8 cellular contexts compared by ENCODE assay signal in genomic region chr1:10694633-10695627, GRCh38.
DNase-seq lines count a peak whose midpoint lies in the region; ATAC-seq and TF ChIP-seq lines count a peak whose summit lies in the region.

No MANE protein-coding gene starts in this region.

- H3K9me3 Mint-ChIP-seq in central memory CD8-positive, alpha-beta T cell: no peaks in the 10 kb centered on the region

- peaks cover 7 to 47% (median 28%) of the 10 kb centered on the region in 6 donors for H3K4me1 ChIP-seq in spleen

- H3K27ac Mint-ChIP-seq in central memory CD8-positive, alpha-beta T cell (ENCODE audit: low read depth): peak overlapping the region; percentile 87

- H3K27ac ChIP-seq in spleen: peak overlapping the region; percentile 65 to 94 (median 83)

- H3K4me1 Mint-ChIP-seq in central memory CD8-positive, alpha-beta T cell: peaks cover 27% of the 10 kb centered on the region

- H3K4me3 ChIP-seq in GM12865 (ENCODE audit: low read depth, low read length) (peak overlapping the region; percentile 30; the same call in 1 of the 2 replicates), spleen (peak overlapping the region; percentile 34 to 95 (median 51))

- TF ChIP-seq CTCF in GM12865 (IDR thresholded peaks at IDR 0.05; ENCODE audit: insufficient read depth, low read depth, low read length, missing control alignments) (no peak), spleen (IDR thresholded peaks at IDR 0.05 in 8 of 11, conservative IDR thresholded peaks at IDR 0.05 in 3 of 11) (no peak)

- intact Hi-C loops in spleen (cut with DNase I; ENCODE audit: low total_unique reads): loop anchor here (10.0 kb wide), 1 partner anchor 170 kb away; no protein-coding TSS in a partner anchor

- peaks cover 8% of the 10 kb centered on the region for H3K36me3 Mint-ChIP-seq in central memory CD8-positive, alpha-beta T cell (ENCODE audit: insufficient read depth)

- DNase-seq in GM12865 (ENCODE audit: low read depth): peak; percentile 91
- peak; percentile 81 for DNase-seq in NCI-H2227 treated with DMSO at 0.1 percent for 48 hours (lab: John Stamatoyannopoulos, UW)
- DNase-seq in activated CD4-positive, CD25-positive, alpha-beta regulatory T cell treated with anti-CD3 and anti-CD28 coated beads, Interleukin-2, amount 50 U/mL, for 72 hours: peak; percentile 74
- peak; percentile 55 to 73 for DNase-seq in central memory CD8-positive, alpha-beta T cell (ENCODE audit: low spot score in 2 of 2)
- peak; percentile 88 for DNase-seq in islet precursor cell
- DNase-seq in spleen: peak; percentile 95

- H3K27me3 ChIP-seq in spleen (replicated peaks in 1 of 7): no peaks in the 10 kb centered on the region

- H3K27me3 Mint-ChIP-seq in central memory CD8-positive, alpha-beta T cell: no peaks in the 10 kb centered on the region

- H3K4me3 Mint-ChIP-seq in central memory CD8-positive, alpha-beta T cell: peak overlapping the region; percentile 83

- no peak for TF ChIP-seq POLR2A in spleen (IDR thresholded peaks at IDR 0.05)

- WGBS in spleen, 5 donors: 4 to 10% (median 5%) methylated on average over 29 to 123 of the region's 126 CpGs

- ATAC-seq in HG03045 (IDR thresholded peaks at IDR 0.05; ENCODE audit: unreplicated experiment) (peak; percentile 56), HG03095 (IDR thresholded peaks at IDR 0.05; ENCODE audit: unreplicated experiment) (no peak)
- peak; percentile 40 for ATAC-seq in central memory CD8-positive, alpha-beta T cell (replicated peaks; ENCODE audit: extremely low read depth, poor library complexity, severe bottlenecking)

- no peaks in the 10 kb centered on the region for H3K9me3 ChIP-seq in spleen

- no peaks in the 10 kb centered on the region for H3K36me3 ChIP-seq in spleen
